In genomic region chr17:4204676-4205075, GRCh38 we compare ENCODE assay signal across 11 cellular contexts. TPM values are rescaled to one million over a fixed set of nuclear protein-coding genes. Genes with fewer than 3 reads are reported as not detected.
DNase-seq lines count a peak whose midpoint lies in the region; ATAC-seq and TF ChIP-seq lines count a peak whose summit lies in the region.
"Had no signal": no experiment of that assay in that cellular context is flagged by ENCODE, and none has a peak within 500 bp of the region (broad histone marks: within the 10 kb centered on the region; RNA-seq: fewer than 3 reads in every experiment).

No MANE protein-coding gene starts in this region.

- H3K4me3 ChIP-seq in gastrocnemius medialis = no peak overlapping the region

- H3K36me3 ChIP-seq in gastrocnemius medialis = peaks cover 0 to 24% of the 10 kb centered on the region in 2 donors

- no peaks in the 10 kb centered on the region for H3K9me3 ChIP-seq in gastrocnemius medialis

- no peak for TF ChIP-seq POLR2A in gastrocnemius medialis (IDR thresholded peaks at IDR 0.05)

- peaks cover 22% of the 10 kb centered on the region for H3K4me1 Mint-ChIP-seq in activated T-helper 1 cell treated with anti-CD3 and anti-CD28 coated beads, Interleukin-12 subunit alpha, Interleukin-12 subunit beta, Interleukin-2, Interleukin-4 antibody, amounts not matched to agents 30 ng/mL and 10 ng/mL and 1 ng/mL, durations not matched to agents 14 hours and 24 hours and 36 hours (ENCODE audit: low read depth)

- H3K9me3 Mint-ChIP-seq in activated T-helper 1 cell treated with anti-CD3 and anti-CD28 coated beads, Interleukin-12 subunit alpha, Interleukin-12 subunit beta, Interleukin-2, Interleukin-4 antibody, amounts not matched to agents 30 ng/mL and 10 ng/mL and 1 ng/mL, durations not matched to agents 14 hours and 24 hours and 36 hours = no peaks in the 10 kb centered on the region

- H3K27ac Mint-ChIP-seq in activated T-helper 1 cell treated with anti-CD3 and anti-CD28 coated beads, Interleukin-12 subunit alpha, Interleukin-12 subunit beta, Interleukin-2, Interleukin-4 antibody, amounts not matched to agents 30 ng/mL and 10 ng/mL and 1 ng/mL, durations not matched to agents 14 hours and 24 hours and 36 hours = peak overlapping the region; percentile 40

- H3K27me3 ChIP-seq in gastrocnemius medialis = no peaks in the 10 kb centered on the region

- intact Hi-C loops in activated T-helper 1 cell treated with anti-CD3 and anti-CD28 coated beads, Interleukin-12 subunit alpha, Interleukin-12 subunit beta, Interleukin-2, Interleukin-4 antibody, amounts not matched to agents 30 ng/mL and 10 ng/mL and 1 ng/mL, durations not matched to agents 14 hours and 24 hours and 36 hours (cut with micrococcal nuclease) = no loop called here
- intact Hi-C loops in Right ventricle myocardium superior (cut with DNase I) = no loop called here
- intact Hi-C loops in gastrocnemius medialis (cut with DNase I; ENCODE audit: low total_unique reads) = no loop called here

- TF ChIP-seq CTCF in gastrocnemius medialis (IDR thresholded peaks at IDR 0.05 in 4 of 5, conservative IDR thresholded peaks at IDR 0.05 in 1 of 5) = no peak

- H3K27me3 Mint-ChIP-seq in activated T-helper 1 cell treated with anti-CD3 and anti-CD28 coated beads, Interleukin-12 subunit alpha, Interleukin-12 subunit beta, Interleukin-2, Interleukin-4 antibody, amounts not matched to agents 30 ng/mL and 10 ng/mL and 1 ng/mL, durations not matched to agents 14 hours and 24 hours and 36 hours (ENCODE audit: insufficient read depth) = no peaks in the 10 kb centered on the region

- H3K4me1 ChIP-seq in gastrocnemius medialis = peaks cover 15 to 16% of the 10 kb centered on the region in 2 donors

- peak; percentile 71 for DNase-seq in Daoy (ENCODE audit: low read depth)
- no peak for DNase-seq in activated T-helper 1 cell treated with anti-CD3 and anti-CD28 coated beads, Interleukin-12 subunit alpha, Interleukin-12 subunit beta, Interleukin-2, Interleukin-4 antibody, amounts not matched to agents 30 ng/mL and 10 ng/mL and 1 ng/mL, durations not matched to agents 14 hours and 24 hours and 36 hours (ENCODE audit: low spot score)
- no peak for DNase-seq in Right ventricle myocardium superior
- peak in 1 of 2 donors; percentile 41 for DNase-seq in gastrocnemius medialis
- DNase-seq in activated CD8-positive, alpha-beta memory T cell treated with anti-CD3 and anti-CD28 coated beads for 24 hours = no peak
- no peak for DNase-seq in NCI-H748 treated with DMSO at 0.1 percent for 48 hours (lab: John Stamatoyannopoulos, UW)
- no peak for DNase-seq in central memory CD4-positive, alpha-beta T cell
- DNase-seq: GF-D8, MM.1S had no signal

- in situ Hi-C loops in gastrocnemius medialis (cut with MboI; ENCODE audit: low sequenced_read_pairs in 4 of 4) = loop anchor here in 1 of 4 donors (10.0 kb wide), 1 partner anchor 210 kb away; no protein-coding TSS in a partner anchor

- peak overlapping the region; percentile 35 to 57 (median 53) for H3K27ac ChIP-seq in gastrocnemius medialis

- H3K4me3 Mint-ChIP-seq in activated T-helper 1 cell treated with anti-CD3 and anti-CD28 coated beads, Interleukin-12 subunit alpha, Interleukin-12 subunit beta, Interleukin-2, Interleukin-4 antibody, amounts not matched to agents 30 ng/mL and 10 ng/mL and 1 ng/mL, durations not matched to agents 14 hours and 24 hours and 36 hours = no peak overlapping the region

- ATAC-seq in Right ventricle myocardium superior (ENCODE audit: poor library complexity) (peak; percentile 35), gastrocnemius medialis (peak; percentile 48 to 51), GM21526 (IDR thresholded peaks at IDR 0.05; ENCODE audit: low FRiP score, unreplicated experiment) (no peak)
- ATAC-seq: Panc1 had no signal

- peaks cover 48% of the 10 kb centered on the region for H3K36me3 Mint-ChIP-seq in activated T-helper 1 cell treated with anti-CD3 and anti-CD28 coated beads, Interleukin-12 subunit alpha, Interleukin-12 subunit beta, Interleukin-2, Interleukin-4 antibody, amounts not matched to agents 30 ng/mL and 10 ng/mL and 1 ng/mL, durations not matched to agents 14 hours and 24 hours and 36 hours (ENCODE audit: low read depth)

RNA-seq across cellular contexts. Expression of gene ANKFY1, which starts 59.1 kb away (rescaled TPM):
- 27.1 and 30.7 TPM in 2 replicates for total RNA-seq in Daoy (2014; rRNA removed; shearing (Covaris generic))
- 53.8 and 60.1 TPM in 2 replicates for total RNA-seq in activated T-helper 1 cell treated with anti-CD3 and anti-CD28 coated beads, Interleukin-12 subunit alpha, Interleukin-12 subunit beta, Interleukin-2, Interleukin-4 antibody, amounts not matched to agents 30 ng/mL and 10 ng/mL and 1 ng/mL, durations not matched to agents 14 hours and 24 hours and 36 hours
- total RNA-seq in Right ventricle myocardium superior (25.7 TPM), gastrocnemius medialis (10 to 100 TPM; 12.6 to 26.9 (median 13.5) TPM)
